35 cellular contexts compared by ENCODE assay signal in the genomic region with DNA sequence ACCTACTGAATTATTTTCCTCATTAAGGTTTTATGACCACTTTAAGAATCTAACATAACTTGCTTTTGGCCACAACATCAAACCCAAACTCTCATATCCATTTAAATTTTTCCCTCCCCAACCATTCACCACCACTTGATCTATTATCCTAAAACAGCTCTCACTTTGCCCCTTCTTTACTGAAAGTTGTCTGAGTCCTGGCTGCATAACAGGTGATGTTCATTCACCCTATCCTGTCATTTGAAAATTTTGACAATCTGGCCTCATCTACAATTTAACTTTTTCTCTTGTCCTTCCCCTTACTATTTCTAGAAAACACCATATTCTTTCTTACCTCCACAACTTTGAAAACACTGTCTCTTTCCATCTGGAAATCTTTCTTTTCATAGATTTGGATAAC.
"Had no signal": no experiment of that assay in that cellular context is flagged by ENCODE, and none has a peak within 500 bp of the region (broad histone marks: within the 10 kb centered on the region; RNA-seq: fewer than 3 reads in every experiment).

No MANE protein-coding gene starts in this region.

- H3K9ac ChIP-seq: KMS-11 had no signal

- DNase-seq: Karpas-422, Kasumi-1, MG63, MM.1S, MV-4-11, NCI-H1048, NCI-H1092, NCI-H1092 treated with DMSO at 0.1 percent for 48 hours, NCI-H1105, NCI-H1105 treated with DMSO at 0.1 percent for 48 hours, NCI-H1417, NCI-H1417 treated with DMSO at 0.1 percent for 48 hours, NCI-H1436, NCI-H1436 treated with DMSO at 0.1 percent for 48 hours, NCI-H146, NCI-H1694, NCI-H1694 treated with DMSO at 0.1 percent for 48 hours, NCI-H187, NCI-H187 treated with DMSO at 0.1 percent for 48 hours, NCI-H1930, NCI-H2029, NCI-H2029 treated with DMSO at 0.1 percent for 48 hours, NCI-H2081, NCI-H2081 treated with DMSO at 0.1 percent for 48 hours, NCI-H2107, NCI-H2171, NCI-H2171 treated with DMSO at 0.1 percent for 48 hours, NCI-H2227 treated with DMSO at 0.1 percent for 48 hours, NCI-H226, NCI-H345, NCI-H446, NCI-H446 treated with DMSO at 0.1 percent for 48 hours, NCI-H510A, NCI-H510A treated with DMSO at 0.1 percent for 48 hours had no signal

- H3K4me3 ChIP-seq: MG63 had no signal

- H3K9me3 ChIP-seq: MG63 had no signal

- H3K4me2 ChIP-seq: KMS-11 had no signal

- H3K36me3 ChIP-seq: MG63 had no signal

- H3K27me3 ChIP-seq: MG63 had no signal

- H3K27ac ChIP-seq: KMS-11 had no signal
